ENCODE assay signal across 19 cellular contexts in genomic region chr2:239003933-239004636, GRCh38.
"Had no signal": no experiment of that assay in that cellular context is flagged by ENCODE, and none has a peak within 500 bp of the region (broad histone marks: within the 10 kb centered on the region; RNA-seq: fewer than 3 reads in every experiment).

No MANE protein-coding gene starts in this region.

- DNase-seq: activated CD4-positive, alpha-beta memory T cell treated with anti-CD3 and anti-CD28 coated beads for 36 hours; activated CD4-positive, alpha-beta T cell treated with anti-CD3 and anti-CD28 coated beads, Interleukin-2, amount 10 ng/mL, durations not matched to agents 24 days and 14 days; activated CD4-positive, CD25-positive, alpha-beta regulatory T cell treated with anti-CD3 and anti-CD28 coated beads, Interleukin-2, amount 50 U/mL, for 72 hours; activated CD8-positive, alpha-beta memory T cell treated with anti-CD3 and anti-CD28 coated beads, Interleukin-2, amount 50 U/mL, for 4 hours; activated effector memory CD4-positive, alpha-beta T cell treated with anti-CD3 and anti-CD28 coated beads, Interleukin-2, amount 50 U/mL, for 16 hours; activated naive CD4-positive, alpha-beta T cell treated with anti-CD3 and anti-CD28 coated beads for 36 hours; activated naive CD8-positive, alpha-beta T cell treated with anti-CD3 and anti-CD28 coated beads for 36 hours; activated T-cell treated with anti-CD3 and anti-CD28 coated beads, Interleukin-2, amount 50 U/mL, for 1 hour; central memory CD4-positive, alpha-beta T cell; foreskin keratinocyte; heart left ventricle; left ventricle myocardium inferior; natural killer cell; stimulated activated naive CD4-positive, alpha-beta T cell; SW 1271; T-helper 9 cell had no signal

- H3K27ac ChIP-seq: foreskin keratinocyte had no signal

- H3K27me3 ChIP-seq: esophagus muscularis mucosa, foreskin keratinocyte had no signal

- H3K4me1 ChIP-seq: heart left ventricle, left ventricle myocardium inferior had no signal

- H3K36me3 ChIP-seq: esophagus muscularis mucosa, heart left ventricle, left ventricle myocardium inferior, suprapubic skin, tibial artery had no signal

- ATAC-seq: foreskin keratinocyte, natural killer cell had no signal

- H3K9me3 ChIP-seq: esophagus muscularis mucosa had no signal
